8 cellular contexts compared by ENCODE assay signal in the genomic region with DNA sequence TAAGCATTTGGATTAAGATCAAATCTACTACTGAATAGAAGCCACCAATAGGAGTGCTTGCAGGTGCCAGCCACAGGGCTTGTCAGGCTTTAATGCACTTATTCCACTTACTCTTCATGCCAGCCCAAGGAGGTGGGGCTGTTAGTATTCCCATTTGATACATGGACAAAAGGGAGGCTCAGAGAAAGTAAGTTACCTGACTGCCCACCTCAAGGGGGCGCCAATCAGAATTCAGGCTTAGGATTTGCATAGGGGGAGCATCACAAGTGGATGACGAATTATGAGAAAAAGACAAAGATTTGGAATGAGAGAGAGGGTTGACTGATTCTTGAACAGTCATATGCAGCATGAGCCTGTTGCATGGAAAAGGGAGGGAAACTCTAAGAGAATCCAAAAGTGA.
DNase-seq lines count a peak whose midpoint lies in the region; ATAC-seq and TF ChIP-seq lines count a peak whose summit lies in the region.

No MANE protein-coding gene starts in this region.

- DNase-seq in activated T-cell treated with anti-CD3 and anti-CD28 coated beads for 24 hours (ENCODE audit: low read depth) = peak; percentile 8
- DNase-seq in activated T-cell treated with anti-CD3 and anti-CD28 coated beads, Interleukin-2, amount 50 U/mL, for 1 hour = no peak
- no peak for DNase-seq in PC-3
- DNase-seq in fibroblast of pulmonary artery (ENCODE audit: low read depth) = peak; percentile 2
- DNase-seq in stimulated activated CD8-positive, alpha-beta memory T cell treated with anti-CD3 and anti-CD28 coated beads, Interleukin-15, amount 100 ng/mL, for 48 hours (ENCODE audit: low read depth in 2 of 2) = peak; percentile 0 to 2
- DNase-seq in tibial nerve (ENCODE audit: low spot score in 2 of 2) = no peak
- no peak for DNase-seq in stomach

- no peak for TF ChIP-seq EP300 in tibial nerve (IDR thresholded peaks at IDR 0.05)
- no peak for TF ChIP-seq EP300 in stomach (IDR thresholded peaks at IDR 0.05)

- no peak overlapping the region for H3K9ac ChIP-seq in PC-3 (ENCODE audit: low read length)

- H3K27me3 ChIP-seq in PC-3 (ENCODE audit: low read length) (peaks cover 9% of the 10 kb centered on the region; the same call in 1 of the 2 replicates), tibial nerve (no peaks in the 10 kb centered on the region), stomach (no peaks in the 10 kb centered on the region)

- CTCF ChIA-PET in PC-3 (lab: Charles Lee) = no interaction called here

- no TSS peak for BruUV-seq in PC-3 (replicated peaks; lab: Mats Ljungman, UMichigan)

- H3K4me1 ChIP-seq in PC-3 (ENCODE audit: insufficient read depth, low read length) (no peaks in the 10 kb centered on the region), tibial nerve (no peaks in the 10 kb centered on the region), stomach (no peaks in the 10 kb centered on the region)

- H3K79me2 ChIP-seq in PC-3 (ENCODE audit: low read length) = no peaks in the 10 kb centered on the region

- TF ChIP-seq POLR2A in tibial nerve (IDR thresholded peaks at IDR 0.05) (no peak), stomach (IDR thresholded peaks at IDR 0.05) (no peak)

- no peaks in the 10 kb centered on the region for H4K20me1 ChIP-seq in PC-3 (ENCODE audit: low read length)

- intact Hi-C loops in PC-3 (cut with micrococcal nuclease) (no loop called here), stomach (cut with DNase I; ENCODE audit: low total_unique reads) (no loop called here)

- H3K4me2 ChIP-seq in PC-3 (ENCODE audit: low read length) = no peak overlapping the region

- H3K27ac ChIP-seq in PC-3 (ENCODE audit: low read length) = no peak overlapping the region
- H3K27ac ChIP-seq in tibial nerve = no peak overlapping the region
- H3K27ac ChIP-seq in stomach = no peak overlapping the region

- WGBS in tibial nerve, 2 donors = 74 to 79% methylated on average over 2 of the region's 2 CpGs
- WGBS in stomach, 5 donors = 59 to 78% (median 73%) methylated on average over 2 of the region's 2 CpGs

- TF ChIP-seq CTCF in PC-3 (conservative IDR thresholded peaks at IDR 0.05; ENCODE audit: low read depth, low read length) (peak; percentile 53), fibroblast of pulmonary artery (IDR thresholded peaks at IDR 0.05; ENCODE audit: low read length, missing control alignments) (peak; percentile 6), tibial nerve (IDR thresholded peaks at IDR 0.05) (no peak), stomach (IDR thresholded peaks at IDR 0.05) (peak in 1 of 7 experiments; percentile 15)

- no peak overlapping the region for H3K4me3 ChIP-seq in PC-3 (ENCODE audit: low read length)
- H3K4me3 ChIP-seq in fibroblast of pulmonary artery (replicated peaks; ENCODE audit: low read depth, low read length) = no peak overlapping the region
- no peak overlapping the region for H3K4me3 ChIP-seq in tibial nerve
- H3K4me3 ChIP-seq in stomach = no peak overlapping the region

- no peak overlapping the region for H2AFZ ChIP-seq in PC-3 (ENCODE audit: low read length)

- no peak for ATAC-seq in PC-3
- ATAC-seq in HG03521 (IDR thresholded peaks at IDR 0.05; ENCODE audit: unreplicated experiment) = no peak

- no peaks in the 10 kb centered on the region for H3F3A ChIP-seq in PC-3 (ENCODE audit: low read length, unreplicated experiment)

- H3K9me2 ChIP-seq in PC-3 (replicated peaks; ENCODE audit: low read length) = no peaks in the 10 kb centered on the region

- 0 out of 2 replicates have a peak, but pooled peaks cover 7% of the 10 kb centered on the region for H3K9me3 ChIP-seq in PC-3 (ENCODE audit: low read length)
- H3K9me3 ChIP-seq in tibial nerve = no peaks in the 10 kb centered on the region
- H3K9me3 ChIP-seq in stomach = no peaks in the 10 kb centered on the region

- POLR2A ChIA-PET in PC-3 (lab: Charles Lee; ENCODE audit: unreplicated experiment) = no interaction called here

- no peaks in the 10 kb centered on the region for H3K36me3 ChIP-seq in PC-3 (ENCODE audit: low read depth, low read length)
- no peaks in the 10 kb centered on the region for H3K36me3 ChIP-seq in tibial nerve
- H3K36me3 ChIP-seq in stomach = no peaks in the 10 kb centered on the region

Comparison
In these comparisons a context has a peak if more than half of its experiments do, and no peak if none do; other contexts are left out.
1. DNase-seq: peak in activated T-cell treated with anti-CD3 and anti-CD28 coated beads for 24 hours (single experiment), fibroblast of pulmonary artery (single experiment) and stimulated activated CD8-positive, alpha-beta memory T cell treated with anti-CD3 and anti-CD28 coated beads, Interleukin-15, amount 100 ng/mL, for 48 hours (2 of 2); none in activated T-cell treated with anti-CD3 and anti-CD28 coated beads, Interleukin-2, amount 50 U/mL, for 1 hour (single experiment), PC-3 (single experiment), tibial nerve (0 of 2) and stomach (single experiment).
2. CTCF ChIP-seq: peak in PC-3 (single experiment) and fibroblast of pulmonary artery (single experiment); none in tibial nerve (0 of 5).